ENCODE assay signal across 8 cellular contexts in the genomic region with DNA sequence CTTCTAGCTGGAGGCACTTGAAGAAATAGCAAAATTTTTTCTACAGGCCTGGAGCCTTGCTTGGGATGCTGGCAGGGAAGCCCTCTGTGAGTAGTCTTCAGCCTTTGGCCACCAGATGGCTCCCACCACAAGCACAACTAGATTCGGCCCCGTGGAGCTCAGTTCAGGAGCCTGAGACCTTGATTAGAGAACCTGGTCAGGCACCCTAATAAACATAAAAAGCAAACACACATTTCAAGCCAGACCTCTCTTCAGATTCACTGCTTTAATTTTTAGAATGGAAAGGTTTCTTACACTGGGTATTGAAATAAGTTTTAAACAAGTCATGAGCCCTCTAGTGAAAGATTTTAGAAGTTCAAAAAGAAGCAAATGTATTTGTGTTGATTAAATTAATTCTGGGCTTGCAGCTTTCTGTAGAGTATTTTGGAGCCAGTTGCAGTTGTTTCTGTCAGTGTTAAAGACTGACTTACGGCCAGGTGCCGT.
DNase-seq lines count a peak whose midpoint lies in the region; ATAC-seq lines count a peak whose summit lies in the region.

No MANE protein-coding gene starts in this region.

- ATAC-seq in HG02642 (IDR thresholded peaks at IDR 0.05; ENCODE audit: poor library complexity, unreplicated experiment), result peak; percentile 97

- no peak overlapping the region for H3K4me3 ChIP-seq in skeletal muscle cell (ENCODE audit: low read depth, low read length)

- DNase-seq in DMS79 treated with DMSO at 0.1 percent for 48 hours (lab: John Stamatoyannopoulos, UW), result peak; percentile 16
- no peak for DNase-seq in DMS79 (lab: John Stamatoyannopoulos, UW)
- peak; percentile 10 to 64 (median 29) for DNase-seq in NCI-H1417 (lab: John Stamatoyannopoulos, UW)
- peak; percentile 26 for DNase-seq in T1000 (lab: John Stamatoyannopoulos, UW)
- peak; percentile 85 for DNase-seq in astrocyte of the hippocampus (ENCODE audit: low read depth, low spot score)
- DNase-seq in iPS DF 19.7 (ENCODE audit: low read depth, low spot score), result peak; percentile 30
- peak; percentile 65 for DNase-seq in skeletal muscle cell (ENCODE audit: low read depth)
